1 cellular context compared by ENCODE assay signal in the genomic region with DNA sequence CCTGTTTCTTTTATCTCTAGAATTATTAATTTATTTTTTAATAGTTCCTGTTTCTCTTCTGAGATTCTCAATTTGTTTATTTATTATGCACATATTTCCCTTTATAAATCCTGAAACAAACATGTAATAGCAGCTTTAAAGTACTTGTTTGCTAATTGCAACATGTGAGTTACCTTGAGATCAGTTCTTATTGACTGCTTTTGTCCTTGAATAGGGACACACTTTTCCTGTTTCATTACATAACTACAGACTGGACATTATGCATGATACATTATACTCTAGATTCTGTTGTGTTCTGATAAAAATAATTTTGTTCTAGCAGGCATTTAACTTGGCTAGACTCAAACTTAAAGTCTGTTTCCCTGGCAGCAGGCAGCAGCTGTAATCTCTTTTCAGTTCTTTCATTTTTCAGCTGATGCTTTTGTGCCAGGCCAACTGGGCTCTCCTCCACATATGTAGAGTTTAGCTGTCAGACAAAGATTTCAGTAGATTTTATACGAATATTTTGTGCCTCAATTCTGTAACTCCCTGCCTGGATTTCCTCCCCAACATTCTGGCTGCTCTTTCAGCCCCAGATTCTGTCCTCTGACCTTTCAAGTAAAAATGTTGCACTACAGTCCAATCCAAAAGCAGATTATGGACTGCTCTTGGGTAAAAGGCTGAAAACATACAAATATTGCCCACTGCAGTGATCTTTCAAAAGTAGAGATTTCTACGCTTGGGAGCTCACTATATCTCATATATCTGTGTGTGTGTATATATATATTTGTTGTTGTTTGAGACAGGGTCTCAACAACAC.
A peak's percentile ranks its signal among the peaks of the same experiment; 100 is the strongest.
TF ChIP-seq lines count a peak whose summit lies in the region.

No MANE protein-coding gene starts in this region.

TF ChIP-seq in HepG2, 621 proteins besides CTCF, POLR2A, EP300 and RAD21 (continued from another document and continues in another):
- no peak for TF ChIP-seq CEBPZ (IDR thresholded peaks at IDR 0.05; ENCODE audit: low read length)
- no peak for TF ChIP-seq ZBTB3 (CRISPR knock-in tag; IDR thresholded peaks at IDR 0.05; ENCODE audit: borderline replicate concordance, low read depth)
- 0 out of 2 replicates have a peak, but pooled peaks have one; percentile 56 for TF ChIP-seq KDM3A (CRISPR knock-in tag; IDR thresholded peaks at IDR 0.05; ENCODE audit: low read depth)
- TF ChIP-seq, protein P1, sequence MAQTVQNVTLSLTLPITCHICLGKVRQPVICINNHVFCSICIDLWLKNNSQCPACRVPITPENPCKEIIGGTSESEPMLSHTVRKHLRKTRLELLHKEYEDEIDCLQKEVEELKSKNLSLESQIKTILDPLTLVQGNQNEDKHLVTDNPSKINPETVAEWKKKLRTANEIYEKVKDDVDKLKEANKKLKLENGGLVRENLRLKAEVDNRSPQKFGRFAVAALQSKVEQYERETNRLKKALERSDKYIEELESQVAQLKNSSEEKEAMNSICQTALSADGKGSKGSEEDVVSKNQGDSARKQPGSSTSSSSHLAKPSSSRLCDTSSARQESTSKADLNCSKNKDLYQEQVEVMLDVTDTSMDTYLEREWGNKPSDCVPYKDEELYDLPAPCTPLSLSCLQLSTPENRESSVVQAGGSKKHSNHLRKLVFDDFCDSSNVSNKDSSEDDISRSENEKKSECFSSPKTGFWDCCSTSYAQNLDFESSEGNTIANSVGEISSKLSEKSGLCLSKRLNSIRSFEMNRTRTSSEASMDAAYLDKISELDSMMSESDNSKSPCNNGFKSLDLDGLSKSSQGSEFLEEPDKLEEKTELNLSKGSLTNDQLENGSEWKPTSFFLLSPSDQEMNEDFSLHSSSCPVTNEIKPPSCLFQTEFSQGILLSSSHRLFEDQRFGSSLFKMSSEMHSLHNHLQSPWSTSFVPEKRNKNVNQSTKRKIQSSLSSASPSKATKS (CRISPR knock-in tag; IDR thresholded peaks at IDR 0.05) = no peak
- TF ChIP-seq PHF20 (CRISPR knock-in tag; IDR thresholded peaks at IDR 0.05) = no peak
- no peak for TF ChIP-seq ZNF253 (CRISPR knock-in tag; IDR thresholded peaks at IDR 0.05; ENCODE audit: borderline replicate concordance)
- no peak for TF ChIP-seq SNAI1 (CRISPR knock-in tag; IDR thresholded peaks at IDR 0.05; ENCODE audit: borderline replicate concordance)
- no peak for TF ChIP-seq XRCC5 (optimal IDR thresholded peaks at IDR 0.05; ENCODE audit: low read length)
- TF ChIP-seq MATR3 (CRISPR knock-in tag; IDR thresholded peaks at IDR 0.05) = no peak
- TF ChIP-seq NR2F1 (CRISPR knock-in tag; IDR thresholded peaks at IDR 0.05) = no peak
- TF ChIP-seq CCAR2 (optimal IDR thresholded peaks at IDR 0.05; ENCODE audit: low read depth, low read length) = no peak
- TF ChIP-seq REL (CRISPR knock-in tag; conservative IDR thresholded peaks at IDR 0.05) = no peak
- TF ChIP-seq, protein P2, sequence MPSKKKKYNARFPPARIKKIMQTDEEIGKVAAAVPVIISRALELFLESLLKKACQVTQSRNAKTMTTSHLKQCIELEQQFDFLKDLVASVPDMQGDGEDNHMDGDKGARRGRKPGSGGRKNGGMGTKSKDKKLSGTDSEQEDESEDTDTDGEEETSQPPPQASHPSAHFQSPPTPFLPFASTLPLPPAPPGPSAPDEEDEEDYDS (CRISPR knock-in tag; IDR thresholded peaks at IDR 0.05) = peak; percentile 18; the same call in 1 of the 2 replicates
- no peak for TF ChIP-seq NFE2L2 (IDR thresholded peaks at IDR 0.05; ENCODE audit: low read length)
- TF ChIP-seq ZNF431 (CRISPR knock-in tag; IDR thresholded peaks at IDR 0.05; ENCODE audit: borderline replicate concordance, low read depth) = no peak
- TF ChIP-seq ZNF572 (CRISPR knock-in tag; IDR thresholded peaks at IDR 0.05) = no peak
- TF ChIP-seq, protein P3, sequence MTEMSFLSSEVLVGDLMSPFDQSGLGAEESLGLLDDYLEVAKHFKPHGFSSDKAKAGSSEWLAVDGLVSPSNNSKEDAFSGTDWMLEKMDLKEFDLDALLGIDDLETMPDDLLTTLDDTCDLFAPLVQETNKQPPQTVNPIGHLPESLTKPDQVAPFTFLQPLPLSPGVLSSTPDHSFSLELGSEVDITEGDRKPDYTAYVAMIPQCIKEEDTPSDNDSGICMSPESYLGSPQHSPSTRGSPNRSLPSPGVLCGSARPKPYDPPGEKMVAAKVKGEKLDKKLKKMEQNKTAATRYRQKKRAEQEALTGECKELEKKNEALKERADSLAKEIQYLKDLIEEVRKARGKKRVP (CRISPR knock-in tag; IDR thresholded peaks at IDR 0.05) = peak in 1 of 2 experiments; percentile 80; a peak in 2 of 4 replicates
- no peak for TF ChIP-seq DZIP1 (CRISPR knock-in tag; IDR thresholded peaks at IDR 0.05)
- TF ChIP-seq, protein P4, sequence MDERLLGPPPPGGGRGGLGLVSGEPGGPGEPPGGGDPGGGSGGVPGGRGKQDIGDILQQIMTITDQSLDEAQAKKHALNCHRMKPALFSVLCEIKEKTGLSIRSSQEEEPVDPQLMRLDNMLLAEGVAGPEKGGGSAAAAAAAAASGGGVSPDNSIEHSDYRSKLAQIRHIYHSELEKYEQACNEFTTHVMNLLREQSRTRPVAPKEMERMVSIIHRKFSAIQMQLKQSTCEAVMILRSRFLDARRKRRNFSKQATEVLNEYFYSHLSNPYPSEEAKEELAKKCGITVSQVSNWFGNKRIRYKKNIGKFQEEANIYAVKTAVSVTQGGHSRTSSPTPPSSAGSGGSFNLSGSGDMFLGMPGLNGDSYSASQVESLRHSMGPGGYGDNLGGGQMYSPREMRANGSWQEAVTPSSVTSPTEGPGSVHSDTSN (CRISPR knock-in tag; IDR thresholded peaks at IDR 0.05) = no peak
- TF ChIP-seq ZNF550 (CRISPR knock-in tag; IDR thresholded peaks at IDR 0.05; ENCODE audit: borderline replicate concordance) = no peak
- TF ChIP-seq CC2D1A (CRISPR knock-in tag; IDR thresholded peaks at IDR 0.05) = no peak
- TF ChIP-seq, protein P5, sequence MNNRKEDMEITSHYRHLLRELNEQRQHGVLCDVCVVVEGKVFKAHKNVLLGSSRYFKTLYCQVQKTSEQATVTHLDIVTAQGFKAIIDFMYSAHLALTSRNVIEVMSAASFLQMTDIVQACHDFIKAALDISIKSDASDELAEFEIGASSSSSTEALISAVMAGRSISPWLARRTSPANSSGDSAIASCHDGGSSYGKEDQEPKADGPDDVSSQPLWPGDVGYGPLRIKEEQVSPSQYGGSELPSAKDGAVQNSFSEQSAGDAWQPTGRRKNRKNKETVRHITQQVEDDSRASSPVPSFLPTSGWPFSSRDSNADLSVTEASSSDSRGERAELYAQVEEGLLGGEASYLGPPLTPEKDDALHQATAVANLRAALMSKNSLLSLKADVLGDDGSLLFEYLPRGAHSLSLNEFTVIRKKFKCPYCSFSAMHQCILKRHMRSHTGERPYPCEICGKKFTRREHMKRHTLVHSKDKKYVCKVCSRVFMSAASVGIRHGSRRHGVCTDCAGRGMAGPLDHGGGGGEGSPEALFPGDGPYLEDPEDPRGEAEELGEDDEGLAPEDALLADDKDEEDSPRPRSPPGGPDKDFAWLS (CRISPR knock-in tag; IDR thresholded peaks at IDR 0.05; ENCODE audit: borderline replicate concordance) = no peak
- TF ChIP-seq HOXA9 (CRISPR knock-in tag; IDR thresholded peaks at IDR 0.05; ENCODE audit: borderline replicate concordance) = no peak
- no peak for TF ChIP-seq ZC3H4 (CRISPR knock-in tag; IDR thresholded peaks at IDR 0.05; ENCODE audit: borderline replicate concordance)
- no peak for TF ChIP-seq GABPA (IDR thresholded peaks at IDR 0.05; ENCODE audit: low read depth, low read length)
- TF ChIP-seq GABPA (CRISPR knock-in tag; IDR thresholded peaks at IDR 0.05; ENCODE audit: low read depth) = no peak
- TF ChIP-seq, protein P6, sequence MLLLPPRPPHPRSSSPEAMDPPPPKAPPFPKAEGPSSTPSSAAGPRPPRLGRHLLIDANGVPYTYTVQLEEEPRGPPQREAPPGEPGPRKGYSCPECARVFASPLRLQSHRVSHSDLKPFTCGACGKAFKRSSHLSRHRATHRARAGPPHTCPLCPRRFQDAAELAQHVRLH (CRISPR knock-in tag; IDR thresholded peaks at IDR 0.05; ENCODE audit: borderline replicate concordance, low read depth) = no peak
- no peak for TF ChIP-seq ZNF576 (CRISPR knock-in tag; IDR thresholded peaks at IDR 0.05)
- TF ChIP-seq, protein P7, sequence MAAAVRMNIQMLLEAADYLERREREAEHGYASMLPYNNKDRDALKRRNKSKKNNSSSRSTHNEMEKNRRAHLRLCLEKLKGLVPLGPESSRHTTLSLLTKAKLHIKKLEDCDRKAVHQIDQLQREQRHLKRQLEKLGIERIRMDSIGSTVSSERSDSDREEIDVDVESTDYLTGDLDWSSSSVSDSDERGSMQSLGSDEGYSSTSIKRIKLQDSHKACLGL (CRISPR knock-in tag; IDR thresholded peaks at IDR 0.05) = no peak
- no peak for TF ChIP-seq SRSF4 (IDR thresholded peaks at IDR 0.05; ENCODE audit: low read depth, low read length, poor library complexity, severe bottlenecking)
- no peak for TF ChIP-seq HNRNPK (IDR thresholded peaks at IDR 0.05; ENCODE audit: low read depth, low read length, poor library complexity, severe bottlenecking)
- TF ChIP-seq ZNF777 (CRISPR knock-in tag; IDR thresholded peaks at IDR 0.05) = no peak
- TF ChIP-seq ZNF691 (CRISPR knock-in tag; IDR thresholded peaks at IDR 0.05; ENCODE audit: borderline replicate concordance, low read depth) = no peak
- TF ChIP-seq JUN (CRISPR knock-in tag; IDR thresholded peaks at IDR 0.05) = no peak
- TF ChIP-seq, protein P8, sequence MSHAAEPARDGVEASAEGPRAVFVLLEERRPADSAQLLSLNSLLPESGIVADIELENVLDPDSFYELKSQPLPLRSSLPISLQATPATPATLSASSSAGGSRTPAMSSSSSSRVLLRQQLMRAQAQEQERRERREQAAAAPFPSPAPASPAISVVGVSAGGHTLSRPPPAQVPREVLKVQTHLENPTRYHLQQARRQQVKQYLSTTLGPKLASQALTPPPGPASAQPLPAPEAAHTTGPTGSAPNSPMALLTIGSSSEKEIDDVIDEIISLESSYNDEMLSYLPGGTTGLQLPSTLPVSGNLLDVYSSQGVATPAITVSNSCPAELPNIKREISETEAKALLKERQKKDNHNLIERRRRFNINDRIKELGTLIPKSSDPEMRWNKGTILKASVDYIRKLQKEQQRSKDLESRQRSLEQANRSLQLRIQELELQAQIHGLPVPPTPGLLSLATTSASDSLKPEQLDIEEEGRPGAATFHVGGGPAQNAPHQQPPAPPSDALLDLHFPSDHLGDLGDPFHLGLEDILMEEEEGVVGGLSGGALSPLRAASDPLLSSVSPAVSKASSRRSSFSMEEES (CRISPR knock-in tag; IDR thresholded peaks at IDR 0.05) = peak; percentile 78; the same call in 1 of the 2 replicates
- TF ChIP-seq ZNF776 (CRISPR knock-in tag; IDR thresholded peaks at IDR 0.05) = no peak
- no peak for TF ChIP-seq JUNB (CRISPR knock-in tag; IDR thresholded peaks at IDR 0.05; ENCODE audit: borderline replicate concordance)
- no peak for TF ChIP-seq ZFP36L2 (CRISPR knock-in tag; IDR thresholded peaks at IDR 0.05)
- TF ChIP-seq CHD4 (IDR thresholded peaks at IDR 0.05; ENCODE audit: borderline replicate concordance, low read length) = no peak
- no peak for TF ChIP-seq MTF2 (CRISPR knock-in tag; IDR thresholded peaks at IDR 0.05; ENCODE audit: borderline replicate concordance)
- no peak for TF ChIP-seq ZNF251 (CRISPR knock-in tag; IDR thresholded peaks at IDR 0.05)
- no peak for TF ChIP-seq ZNF83 (CRISPR knock-in tag; IDR thresholded peaks at IDR 0.05; ENCODE audit: borderline replicate concordance)
- TF ChIP-seq ZNF205 (CRISPR knock-in tag; IDR thresholded peaks at IDR 0.05) = no peak
- TF ChIP-seq ZNF543 (CRISPR knock-in tag; IDR thresholded peaks at IDR 0.05) = no peak
- TF ChIP-seq BRD4 (CRISPR knock-in tag; IDR thresholded peaks at IDR 0.05) = no peak
- no peak for TF ChIP-seq RBM39 (IDR thresholded peaks at IDR 0.05; ENCODE audit: low read depth, low read length, poor library complexity, severe bottlenecking)
